In genomic region chr7:107242267-107242666, GRCh38 we compare ENCODE assay signal across 24 cellular contexts.
A peak's percentile ranks its signal among the peaks of the same experiment; 100 is the strongest.
DNase-seq lines count a peak whose midpoint lies in the region; ATAC-seq and TF ChIP-seq lines count a peak whose summit lies in the region.
"Had no signal": no experiment of that assay in that cellular context is flagged by ENCODE, and none has a peak within 500 bp of the region (broad histone marks: within the 10 kb centered on the region; RNA-seq: fewer than 3 reads in every experiment).

No MANE protein-coding gene starts in this region.

- H4K5ac ChIP-seq in H9 (ENCODE audit: insufficient read length, low read depth, low read length): no peak overlapping the region

- no peak overlapping the region for H3K18ac ChIP-seq in H9 (ENCODE audit: insufficient read length, low read depth, low read length)

- H3K79me1 ChIP-seq in H9 (ENCODE audit: insufficient read depth, low read depth, low read length, poor library complexity, severe bottlenecking): no peaks in the 10 kb centered on the region

- H3K23ac ChIP-seq in H9 (ENCODE audit: insufficient read length, low read depth, low read length): no peak overlapping the region

- H3K27ac Mint-ChIP-seq in H9: peak overlapping the region; percentile 7 to 75 (median 38); a peak in 4 of 7 replicates
- peak overlapping the region; percentile 48 for H3K27ac Mint-ChIP-seq in nephron progenitor cell
- no peak overlapping the region for H3K27ac Mint-ChIP-seq in chondrocyte (ENCODE audit: unreplicated experiment)
- H3K27ac Mint-ChIP-seq: CD4-positive, alpha-beta T cell had no signal

- H3K4me3 ChIP-seq in right atrium auricular region: no peak overlapping the region
- H3K4me3 ChIP-seq in left ventricle myocardium inferior: no peak overlapping the region
- H3K4me3 ChIP-seq: A549; BLaER1 treated with 17β-estradiol and CSF1 and Interleukin-3, amounts not matched to agents 10 nM and 100 nM; GM12878 had no signal

- intact Hi-C loops in Right ventricle myocardium superior (cut with DNase I) (no loop called here), left ventricle myocardium inferior (cut with micrococcal nuclease) (no loop called here)

- ATAC-seq in Right ventricle myocardium superior (ENCODE audit: poor library complexity) (peak; percentile 63), left lobe of liver (no peak)
- ATAC-seq: A549, GM12878 had no signal

- no peak overlapping the region for H4K8ac ChIP-seq in H9 (replicated peaks; ENCODE audit: insufficient read length, low read depth, low read length)

- H3K4me1 ChIP-seq in right atrium auricular region (peaks cover 0 to 7% of the 10 kb centered on the region in 2 donors), H9 (ENCODE audit: insufficient read depth, low read length) (no peaks in the 10 kb centered on the region), left ventricle myocardium inferior (peaks cover 18% of the 10 kb centered on the region)
- H3K4me1 ChIP-seq: A549; BE2C; BLaER1 treated with 17β-estradiol and CSF1 and Interleukin-3, amounts not matched to agents 10 nM and 100 nM had no signal

- WGBS in H9 (ENCODE audit: extremely low coverage, insufficient read length, low lambda C conversion rate): no CpG with 5 or more reads among the region's 4 CpGs

- H2AFZ ChIP-seq in H9 (ENCODE audit: low read length): no peak overlapping the region

- H3K36me3 ChIP-seq in right atrium auricular region (peaks cover 7% of the 10 kb centered on the region), left ventricle myocardium inferior (peaks cover 22% of the 10 kb centered on the region)

- TF ChIP-seq CTCF in right atrium auricular region (IDR thresholded peaks at IDR 0.05) (no peak), H9 (conservative IDR thresholded peaks at IDR 0.05) (no peak), left ventricle myocardium inferior (IDR thresholded peaks at IDR 0.05; ENCODE audit: borderline replicate concordance) (no peak), nephron progenitor cell (IDR thresholded peaks at IDR 0.05) (no peak), chondrocyte (IDR thresholded peaks at IDR 0.05) (no peak)

- no peak overlapping the region for H2BK20ac ChIP-seq in H9 (ENCODE audit: low read depth, low read length, poor library complexity, severe bottlenecking)

- H3K36me3 Mint-ChIP-seq in H9 (ENCODE audit: insufficient read depth in 1 of 3, low read depth in 3 of 3) (peaks cover 28 to 37% (median 29%) of the 10 kb centered on the region in 3 experiments), nephron progenitor cell (ENCODE audit: low read depth) (peaks cover 62% of the 10 kb centered on the region), chondrocyte (ENCODE audit: low read depth) (peaks cover 43% of the 10 kb centered on the region)

- H3K14ac ChIP-seq in H9 (ENCODE audit: insufficient read depth, low read length): no peak overlapping the region

- H3K79me2 ChIP-seq in H9 (ENCODE audit: insufficient read depth, low read length): no peaks in the 10 kb centered on the region

- no peak overlapping the region for H3K56ac ChIP-seq in H9 (ENCODE audit: insufficient read length, low read depth, low read length)

- H3K4ac ChIP-seq in H9 (ENCODE audit: low read depth, low read length): no peak overlapping the region

- H3K23me2 ChIP-seq in H9 (ENCODE audit: insufficient read length, low read depth, low read length, poor library complexity, severe bottlenecking): no peaks in the 10 kb centered on the region

- no peak overlapping the region for H2BK15ac ChIP-seq in H9 (ENCODE audit: low read depth, low read length)

- DNase-seq in Right ventricle myocardium superior: no peak
- no peak for DNase-seq in right atrium auricular region (ENCODE audit: low spot score)
- DNase-seq in H9: no peak
- peak; percentile 24 for DNase-seq in left ventricle myocardium inferior
- no peak for DNase-seq in nephron progenitor cell
- no peak for DNase-seq in T-helper 9 cell
- DNase-seq in left lobe of liver (ENCODE audit: low spot score): no peak
- no peak for DNase-seq in chondrocyte (ENCODE audit: low spot score)
- DNase-seq: 8988T; ACHN; AML-193; BE2C; CD4-positive, alpha-beta T cell; CD8-positive, alpha-beta memory T cell; DMS 273 treated with DMSO at 0.1 percent for 48 hours; DMS79; EL; GDM1; GOT3; HCEC 1CT had no signal

- no peak overlapping the region for H2BK120ac ChIP-seq in H9 (ENCODE audit: low read depth, low read length, poor library complexity, severe bottlenecking)

- H3K27me3 ChIP-seq in right atrium auricular region: no peaks in the 10 kb centered on the region
- no peaks in the 10 kb centered on the region for H3K27me3 ChIP-seq in H9 (ENCODE audit: insufficient read depth, low read length)
- H3K27me3 ChIP-seq in left ventricle myocardium inferior (ENCODE audit: low read depth): no peaks in the 10 kb centered on the region
- H3K27me3 ChIP-seq: BE2C; BLaER1 treated with 17β-estradiol and CSF1 and Interleukin-3, amounts not matched to agents 10 nM and 100 nM had no signal

- no peak overlapping the region for H3K4me3 Mint-ChIP-seq in H9
- no peak overlapping the region for H3K4me3 Mint-ChIP-seq in nephron progenitor cell
- no peak overlapping the region for H3K4me3 Mint-ChIP-seq in chondrocyte (ENCODE audit: unreplicated experiment)
- H3K4me3 Mint-ChIP-seq: CD14-positive monocyte; CD4-positive, alpha-beta T cell; CD8-positive, alpha-beta memory T cell had no signal

- H4K91ac ChIP-seq in H9 (ENCODE audit: insufficient read length, low read depth, low read length): no peak overlapping the region

- no peak overlapping the region for H2BK5ac ChIP-seq in H9 (ENCODE audit: insufficient read length, low read length)

- H3K9ac ChIP-seq in H9 (ENCODE audit: extremely low read depth, insufficient read length, low read length): no peak overlapping the region
- H3K9ac ChIP-seq: BLaER1 treated with 17β-estradiol and CSF1 and Interleukin-3, amounts not matched to agents 10 nM and 100 nM had no signal

- H3K9me3 ChIP-seq in right atrium auricular region (no peaks in the 10 kb centered on the region), H9 (ENCODE audit: control insufficient read depth, low read depth, low read length) (no peaks in the 10 kb centered on the region), left ventricle myocardium inferior (replicated peaks) (peaks cover 22% of the 10 kb centered on the region)
- H3K9me3 ChIP-seq: A549, BE2C had no signal

- H3K4me1 Mint-ChIP-seq in H9: peaks cover 0 to 8% of the 10 kb centered on the region in 2 experiments; a peak in 1 of 4 replicates
- no peaks in the 10 kb centered on the region for H3K4me1 Mint-ChIP-seq in nephron progenitor cell
- no peaks in the 10 kb centered on the region for H3K4me1 Mint-ChIP-seq in chondrocyte (ENCODE audit: low read depth)
- H3K4me1 Mint-ChIP-seq: CD14-positive monocyte had no signal

- H3K9me3 Mint-ChIP-seq in H9 (peaks cover 16 to 20% of the 10 kb centered on the region in 2 experiments; a peak in 4 of 5 replicates), nephron progenitor cell (peaks cover 45% of the 10 kb centered on the region), chondrocyte (ENCODE audit: low read depth) (peaks cover 32% of the 10 kb centered on the region)

- H3K27ac ChIP-seq in right atrium auricular region (peak overlapping the region in 1 of 2 donors; percentile 38), H9 (ENCODE audit: insufficient read length, low read depth, low read length) (no peak overlapping the region), left ventricle myocardium inferior (replicated peaks) (peak overlapping the region; percentile 36)
- H3K27ac ChIP-seq: A549; BLaER1 treated with 17β-estradiol and CSF1 and Interleukin-3, amounts not matched to agents 10 nM and 100 nM had no signal

- H3T11ph ChIP-seq in H9 (ENCODE audit: low read length): no peak overlapping the region

- H2AK5ac ChIP-seq in H9 (ENCODE audit: insufficient read length, low read length): no peak overlapping the region

- H4K20me1 ChIP-seq in H9 (ENCODE audit: control insufficient read depth, insufficient read depth, insufficient read length): no peaks in the 10 kb centered on the region
- H4K20me1 ChIP-seq: BLaER1 treated with 17β-estradiol and CSF1 and Interleukin-3, amounts not matched to agents 10 nM and 100 nM had no signal

- no peak overlapping the region for H3K4me2 ChIP-seq in H9 (ENCODE audit: insufficient read depth, insufficient read length, low read length)
- H3K4me2 ChIP-seq: A549; BLaER1 treated with 17β-estradiol and CSF1 and Interleukin-3, amounts not matched to agents 10 nM and 100 nM had no signal

- H3K27me3 Mint-ChIP-seq in H9 (ENCODE audit: low read depth): no peaks in the 10 kb centered on the region
- H3K27me3 Mint-ChIP-seq in nephron progenitor cell (ENCODE audit: low read depth, poor library complexity): no peaks in the 10 kb centered on the region
- H3K27me3 Mint-ChIP-seq in chondrocyte (ENCODE audit: low read depth): no peaks in the 10 kb centered on the region
- H3K27me3 Mint-ChIP-seq: CD4-positive, alpha-beta T cell had no signal

- no peak overlapping the region for H2BK12ac ChIP-seq in H9 (ENCODE audit: insufficient read length, low read depth, low read length)
